Comparison of ENCODE assay signal across 1 cellular context in the genomic region with DNA sequence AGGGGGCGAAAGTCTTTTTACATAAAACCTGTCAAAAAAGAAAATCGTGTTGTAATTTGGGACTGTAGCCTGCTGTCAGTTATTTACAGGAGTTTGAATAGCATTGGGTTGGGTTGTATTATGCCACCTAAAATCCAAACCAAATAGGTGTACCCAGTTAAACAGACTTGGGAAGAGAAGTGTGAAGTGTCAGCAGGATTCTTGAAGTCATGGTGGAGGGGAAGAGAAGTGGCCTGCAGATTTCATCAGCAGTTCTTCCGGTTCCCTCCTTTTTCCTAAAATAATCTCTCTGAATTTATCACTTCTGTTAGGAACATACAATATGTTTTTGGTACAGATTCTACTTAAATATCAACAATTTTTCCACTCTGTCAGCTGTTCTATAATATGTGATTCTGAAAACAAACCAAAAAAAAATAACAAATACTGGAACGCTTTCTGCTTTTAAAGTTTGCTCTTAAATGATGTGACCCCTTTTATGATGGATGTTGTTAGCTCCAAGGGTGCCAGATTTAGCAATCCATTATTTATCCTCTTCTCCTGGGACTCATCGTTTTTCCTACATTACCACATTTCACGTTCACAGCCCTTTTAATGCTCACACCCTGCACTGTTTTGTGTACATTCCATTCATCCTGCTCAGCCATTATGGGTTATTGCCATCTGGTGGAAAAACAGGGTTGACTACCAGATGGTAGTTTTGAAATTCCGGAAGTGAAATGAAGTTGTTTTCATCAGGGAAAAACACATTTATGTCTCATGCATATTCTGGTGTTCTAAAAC.
TF ChIP-seq lines count a peak whose summit lies in the region.

No MANE protein-coding gene starts in this region.

TF ChIP-seq in HepG2, 621 proteins besides CTCF, POLR2A, EP300 and RAD21 (continued from another document):
- TF ChIP-seq, protein P1, sequence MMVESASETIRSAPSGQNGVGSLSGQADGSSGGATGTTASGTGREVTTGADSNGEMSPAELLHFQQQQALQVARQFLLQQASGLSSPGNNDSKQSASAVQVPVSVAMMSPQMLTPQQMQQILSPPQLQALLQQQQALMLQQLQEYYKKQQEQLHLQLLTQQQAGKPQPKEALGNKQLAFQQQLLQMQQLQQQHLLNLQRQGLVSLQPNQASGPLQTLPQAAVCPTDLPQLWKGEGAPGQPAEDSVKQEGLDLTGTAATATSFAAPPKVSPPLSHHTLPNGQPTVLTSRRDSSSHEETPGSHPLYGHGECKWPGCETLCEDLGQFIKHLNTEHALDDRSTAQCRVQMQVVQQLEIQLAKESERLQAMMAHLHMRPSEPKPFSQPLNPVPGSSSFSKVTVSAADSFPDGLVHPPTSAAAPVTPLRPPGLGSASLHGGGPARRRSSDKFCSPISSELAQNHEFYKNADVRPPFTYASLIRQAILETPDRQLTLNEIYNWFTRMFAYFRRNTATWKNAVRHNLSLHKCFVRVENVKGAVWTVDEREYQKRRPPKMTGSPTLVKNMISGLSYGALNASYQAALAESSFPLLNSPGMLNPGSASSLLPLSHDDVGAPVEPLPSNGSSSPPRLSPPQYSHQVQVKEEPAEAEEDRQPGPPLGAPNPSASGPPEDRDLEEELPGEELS (CRISPR knock-in tag; IDR thresholded peaks at IDR 0.05): peak; percentile 42; the same call in 1 of the 2 replicates
- TF ChIP-seq, protein P2, sequence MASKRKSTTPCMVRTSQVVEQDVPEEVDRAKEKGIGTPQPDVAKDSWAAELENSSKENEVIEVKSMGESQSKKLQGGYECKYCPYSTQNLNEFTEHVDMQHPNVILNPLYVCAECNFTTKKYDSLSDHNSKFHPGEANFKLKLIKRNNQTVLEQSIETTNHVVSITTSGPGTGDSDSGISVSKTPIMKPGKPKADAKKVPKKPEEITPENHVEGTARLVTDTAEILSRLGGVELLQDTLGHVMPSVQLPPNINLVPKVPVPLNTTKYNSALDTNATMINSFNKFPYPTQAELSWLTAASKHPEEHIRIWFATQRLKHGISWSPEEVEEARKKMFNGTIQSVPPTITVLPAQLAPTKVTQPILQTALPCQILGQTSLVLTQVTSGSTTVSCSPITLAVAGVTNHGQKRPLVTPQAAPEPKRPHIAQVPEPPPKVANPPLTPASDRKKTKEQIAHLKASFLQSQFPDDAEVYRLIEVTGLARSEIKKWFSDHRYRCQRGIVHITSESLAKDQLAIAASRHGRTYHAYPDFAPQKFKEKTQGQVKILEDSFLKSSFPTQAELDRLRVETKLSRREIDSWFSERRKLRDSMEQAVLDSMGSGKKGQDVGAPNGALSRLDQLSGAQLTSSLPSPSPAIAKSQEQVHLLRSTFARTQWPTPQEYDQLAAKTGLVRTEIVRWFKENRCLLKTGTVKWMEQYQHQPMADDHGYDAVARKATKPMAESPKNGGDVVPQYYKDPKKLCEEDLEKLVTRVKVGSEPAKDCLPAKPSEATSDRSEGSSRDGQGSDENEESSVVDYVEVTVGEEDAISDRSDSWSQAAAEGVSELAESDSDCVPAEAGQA (IDR thresholded peaks at IDR 0.05; ENCODE audit: low read depth): no peak
- TF ChIP-seq, protein P2 (CRISPR knock-in tag; IDR thresholded peaks at IDR 0.05; ENCODE audit: borderline replicate concordance): no peak
- TF ChIP-seq ARID4A (CRISPR knock-in tag; IDR thresholded peaks at IDR 0.05; ENCODE audit: borderline replicate concordance) (no peak), FOXP1 (IDR thresholded peaks at IDR 0.05) (no peak), FOXP1 (CRISPR knock-in tag; IDR thresholded peaks at IDR 0.05) (peak; percentile 47; the same call in 1 of the 2 replicates), POGZ (CRISPR knock-in tag; IDR thresholded peaks at IDR 0.05) (0 out of 2 replicates have a peak, but pooled peaks have one; percentile 26), SMAD3 (CRISPR knock-in tag; IDR thresholded peaks at IDR 0.05) (0 out of 2 replicates have a peak, but pooled peaks have one; percentile 57), ZNF674 (CRISPR knock-in tag; IDR thresholded peaks at IDR 0.05; ENCODE audit: low read depth) (no peak), ZNF644 (CRISPR knock-in tag; IDR thresholded peaks at IDR 0.05; ENCODE audit: low read depth) (0 out of 2 replicates have a peak, but pooled peaks have one; percentile 10), NFKB2 (CRISPR knock-in tag; IDR thresholded peaks at IDR 0.05; ENCODE audit: borderline replicate concordance) (no peak), ZNF224 (CRISPR knock-in tag; IDR thresholded peaks at IDR 0.05) (no peak), SIN3A (IDR thresholded peaks at IDR 0.05; ENCODE audit: borderline replicate concordance, low read depth, low read length) (no peak), NFATC3 (CRISPR knock-in tag; IDR thresholded peaks at IDR 0.05) (no peak), ZNF761 (CRISPR knock-in tag; conservative IDR thresholded peaks at IDR 0.05) (no peak), ZNF841 (CRISPR knock-in tag; IDR thresholded peaks at IDR 0.05; ENCODE audit: borderline replicate concordance) (no peak), ZFP1 (CRISPR knock-in tag; IDR thresholded peaks at IDR 0.05) (no peak), ZNF337 (CRISPR knock-in tag; IDR thresholded peaks at IDR 0.05; ENCODE audit: borderline replicate concordance, low read depth) (no peak), ZNF792 (CRISPR knock-in tag; IDR thresholded peaks at IDR 0.05) (peak; percentile 44; the same call in 1 of the 2 replicates), IRF2 (CRISPR knock-in tag; IDR thresholded peaks at IDR 0.05) (peak; percentile 46; the same call in 1 of the 2 replicates), ZNF335 (CRISPR knock-in tag; IDR thresholded peaks at IDR 0.05) (no peak), FOSL2 (CRISPR knock-in tag; IDR thresholded peaks at IDR 0.05) (peak; percentile 74), RFX3 (CRISPR knock-in tag; IDR thresholded peaks at IDR 0.05) (no peak), TSC22D2 (CRISPR knock-in tag; IDR thresholded peaks at IDR 0.05; ENCODE audit: borderline replicate concordance) (no peak), SP2 (CRISPR knock-in tag; IDR thresholded peaks at IDR 0.05) (no peak), TCF12 (IDR thresholded peaks at IDR 0.05) (no peak), TCF12 (CRISPR knock-in tag; IDR thresholded peaks at IDR 0.05) (no peak), ZIK1 (CRISPR knock-in tag; IDR thresholded peaks at IDR 0.05; ENCODE audit: borderline replicate concordance, low read depth) (no peak), NRL (CRISPR knock-in tag; IDR thresholded peaks at IDR 0.05; ENCODE audit: borderline replicate concordance) (no peak), ELF1 (CRISPR knock-in tag; IDR thresholded peaks at IDR 0.05) (peak; percentile 84)
